Comparison of ENCODE assay signal across 20 cellular contexts in the genomic region with DNA sequence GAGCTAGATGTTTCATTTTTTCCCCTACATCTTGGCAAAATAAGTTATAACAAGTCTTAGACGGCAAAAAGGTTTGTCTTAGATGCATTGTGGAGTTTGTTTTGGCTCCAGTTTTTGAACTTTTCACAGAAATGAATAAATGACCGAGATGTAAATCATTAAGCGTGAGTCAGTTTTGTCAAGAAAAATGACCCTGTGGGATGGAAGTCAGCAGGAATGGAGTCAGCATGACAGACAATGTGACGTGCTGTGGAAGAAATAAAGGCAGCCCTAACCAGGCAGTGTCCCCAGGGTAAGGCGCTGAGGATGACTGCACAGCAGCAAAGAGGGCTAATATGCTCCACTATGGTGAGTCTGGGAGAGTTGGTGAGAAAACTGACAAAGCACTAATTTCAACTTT.
DNase-seq lines count a peak whose midpoint lies in the region; ATAC-seq and TF ChIP-seq lines count a peak whose summit lies in the region.
"Had no signal": no experiment of that assay in that cellular context is flagged by ENCODE, and none has a peak within 500 bp of the region (broad histone marks: within the 10 kb centered on the region; RNA-seq: fewer than 3 reads in every experiment).

No MANE protein-coding gene starts in this region.

- no peaks in the 10 kb centered on the region for H3K9me3 ChIP-seq in thoracic aorta
- no peaks in the 10 kb centered on the region for H3K9me3 ChIP-seq in heart right ventricle
- H3K9me3 ChIP-seq: A549, BLaER1 had no signal

- H3K4me1 ChIP-seq in thoracic aorta (ENCODE audit: control insufficient read depth in 1 of 2, low read depth in 2 of 2) (peaks cover 7 to 14% of the 10 kb centered on the region in 2 donors), heart right ventricle (peaks cover 0 to 2% (median 0%) of the 10 kb centered on the region in 9 donors)
- H3K4me1 ChIP-seq: BLaER1 had no signal

- H3K36me3 ChIP-seq in thoracic aorta (no peaks in the 10 kb centered on the region), heart right ventricle (no peaks in the 10 kb centered on the region)
- H3K36me3 ChIP-seq: BLaER1 had no signal

- H3K27ac ChIP-seq in thoracic aorta (peak overlapping the region in 1 of 2 donors; percentile 33), coronary artery (no peak overlapping the region), heart right ventricle (no peak overlapping the region)
- H3K27ac ChIP-seq: A549, BLaER1 had no signal

- H3K4me3 ChIP-seq in thoracic aorta: no peak overlapping the region
- no peak overlapping the region for H3K4me3 ChIP-seq in coronary artery
- H3K4me3 ChIP-seq in heart right ventricle: no peak overlapping the region
- H3K4me3 ChIP-seq: A549, BLaER1 had no signal

- H3K27me3 ChIP-seq in thoracic aorta (replicated peaks; ENCODE audit: insufficient read depth): no peaks in the 10 kb centered on the region
- H3K27me3 ChIP-seq in heart right ventricle: no peaks in the 10 kb centered on the region
- H3K27me3 ChIP-seq: BLaER1 had no signal

- intact Hi-C loops in heart right ventricle (cut with DNase I): no loop called here

- ATAC-seq in thoracic aorta (ENCODE audit: insufficient number of reproducible peaks, low FRiP score, low read depth): peak; percentile 33
- ATAC-seq in heart right ventricle: no peak
- ATAC-seq: A549, HCT116 had no signal

- TF ChIP-seq CTCF in thoracic aorta (IDR thresholded peaks at IDR 0.05) (no peak), coronary artery (IDR thresholded peaks at IDR 0.05) (no peak), heart right ventricle (IDR thresholded peaks at IDR 0.05) (no peak)

- DNase-seq in LHCN-M2 (ENCODE audit: low read depth): peak; percentile 25
- peak; percentile 36 for DNase-seq in astrocyte of the hippocampus (ENCODE audit: low read depth, low spot score)
- peak; percentile 67 for DNase-seq in fibroblast of peridontal ligament (ENCODE audit: extremely low read depth)
- DNase-seq in thoracic aorta (ENCODE audit: low spot score): no peak
- no peak for DNase-seq in HuH-7 (ENCODE audit: low spot score)
- no peak for DNase-seq in coronary artery (ENCODE audit: low spot score)
- DNase-seq in stimulated activated CD4-positive, alpha-beta T cell treated with anti-CD3 and anti-CD28 coated beads, Interleukin-4, amount 100 ng/mL, for 24 hours: no peak
- no peak for DNase-seq in heart right ventricle
- DNase-seq: CD4-positive, alpha-beta memory T cell; DMS53; GOT3; Karpas-422; NCI-H1105; NCI-H2081 treated with DMSO at 0.1 percent for 48 hours; NCI-H446 treated with DMSO at 0.1 percent for 48 hours; NCI-H69; SIG-M5 had no signal

- WGBS in heart right ventricle, 2 donors: 54 to 72% methylated on average over 5 of the region's 5 CpGs

Comparison
In these comparisons a context has a peak if more than half of its experiments do, and no peak if none do; other contexts are left out.
1. DNase-seq: peak in LHCN-M2 (single experiment), astrocyte of the hippocampus (single experiment) and fibroblast of peridontal ligament (single experiment); none in thoracic aorta (single experiment), HuH-7 (single experiment), coronary artery (single experiment), stimulated activated CD4-positive, alpha-beta T cell treated with anti-CD3 and anti-CD28 coated beads, Interleukin-4, amount 100 ng/mL, for 24 hours (single experiment) and heart right ventricle (0 of 2).